34 cellular contexts compared by ENCODE assay signal in the genomic region with DNA sequence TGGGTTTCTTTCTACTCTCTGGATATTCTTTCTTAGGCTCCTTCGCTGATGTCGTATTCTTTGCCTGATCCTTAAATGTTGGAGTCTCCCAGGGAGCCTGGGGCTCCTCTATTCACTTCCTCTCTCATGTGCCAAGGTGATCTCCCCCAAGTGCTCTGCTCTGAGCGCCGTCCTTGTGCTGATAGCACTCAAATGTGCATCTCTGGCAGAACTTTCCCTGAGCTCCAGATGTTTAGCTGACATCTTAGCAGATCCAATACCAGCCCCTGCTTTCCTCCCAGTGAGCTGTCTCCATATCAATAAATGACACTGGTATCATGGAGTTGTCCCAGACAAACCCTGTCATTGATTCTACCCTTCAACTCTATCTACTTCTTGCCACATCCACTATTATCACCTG.
"Had no signal": no experiment of that assay in that cellular context is flagged by ENCODE, and none has a peak within 500 bp of the region (broad histone marks: within the 10 kb centered on the region; RNA-seq: fewer than 3 reads in every experiment).

No MANE protein-coding gene starts in this region.

- H3K27me3 ChIP-seq: MG63 had no signal

- H3K9ac ChIP-seq: KMS-11 had no signal

- H3K9me3 ChIP-seq: MG63 had no signal

- DNase-seq: Karpas-422, Kasumi-1, KG1, MG63, MM.1S, MV-4-11, NCI-H1048, NCI-H1092, NCI-H1092 treated with DMSO at 0.1 percent for 48 hours, NCI-H1105, NCI-H1105 treated with DMSO at 0.1 percent for 48 hours, NCI-H1417, NCI-H1417 treated with DMSO at 0.1 percent for 48 hours, NCI-H1436, NCI-H1436 treated with DMSO at 0.1 percent for 48 hours, NCI-H146, NCI-H1694, NCI-H1694 treated with DMSO at 0.1 percent for 48 hours, NCI-H187, NCI-H187 treated with DMSO at 0.1 percent for 48 hours, NCI-H1930, NCI-H2029, NCI-H2029 treated with DMSO at 0.1 percent for 48 hours, NCI-H2081, NCI-H2081 treated with DMSO at 0.1 percent for 48 hours, NCI-H2107, NCI-H2171, NCI-H2171 treated with DMSO at 0.1 percent for 48 hours, NCI-H2227 treated with DMSO at 0.1 percent for 48 hours, NCI-H226, NCI-H345, NCI-H446, NCI-H446 treated with DMSO at 0.1 percent for 48 hours had no signal

- H3K4me2 ChIP-seq: KMS-11 had no signal

- H3K4me3 ChIP-seq: MG63 had no signal

- H3K27ac ChIP-seq: KMS-11 had no signal

- H3K36me3 ChIP-seq: MG63 had no signal
